1 cellular context compared by ENCODE assay signal in the genomic region with DNA sequence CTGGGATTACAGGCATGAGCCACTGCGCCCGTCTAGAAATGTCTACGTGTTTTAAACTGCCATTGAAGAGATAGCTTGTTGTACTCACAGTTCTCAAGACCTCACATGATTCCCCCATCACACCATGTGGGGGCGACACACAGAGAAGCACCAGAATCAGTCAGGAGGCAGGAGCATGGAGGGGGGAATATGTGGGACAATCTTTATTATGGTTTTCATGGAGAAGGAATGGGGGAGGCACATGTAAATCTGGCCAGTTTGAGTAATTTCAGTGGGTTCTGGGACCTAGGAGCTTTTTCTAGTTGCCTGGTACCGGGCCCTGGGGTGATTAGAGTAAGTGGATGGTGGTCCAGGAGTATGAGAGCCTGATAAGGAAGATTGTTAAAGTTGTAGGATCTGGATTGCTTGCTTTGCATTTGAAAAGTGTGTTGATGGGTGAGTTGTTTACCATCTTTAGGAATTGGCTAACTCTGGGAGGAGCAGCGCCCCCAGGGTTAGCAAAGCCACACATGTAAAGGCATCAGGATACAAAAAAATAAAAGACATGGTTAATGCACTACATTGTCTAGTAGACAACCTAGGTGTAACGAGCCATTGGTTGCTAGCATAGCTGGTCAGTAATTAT.
TF ChIP-seq lines count a peak whose summit lies in the region.

No MANE protein-coding gene starts in this region.

TF ChIP-seq in WTC11, 78 proteins besides CTCF, POLR2A, EP300 and RAD21 (continued from another document):
- TF ChIP-seq, protein P1, sequence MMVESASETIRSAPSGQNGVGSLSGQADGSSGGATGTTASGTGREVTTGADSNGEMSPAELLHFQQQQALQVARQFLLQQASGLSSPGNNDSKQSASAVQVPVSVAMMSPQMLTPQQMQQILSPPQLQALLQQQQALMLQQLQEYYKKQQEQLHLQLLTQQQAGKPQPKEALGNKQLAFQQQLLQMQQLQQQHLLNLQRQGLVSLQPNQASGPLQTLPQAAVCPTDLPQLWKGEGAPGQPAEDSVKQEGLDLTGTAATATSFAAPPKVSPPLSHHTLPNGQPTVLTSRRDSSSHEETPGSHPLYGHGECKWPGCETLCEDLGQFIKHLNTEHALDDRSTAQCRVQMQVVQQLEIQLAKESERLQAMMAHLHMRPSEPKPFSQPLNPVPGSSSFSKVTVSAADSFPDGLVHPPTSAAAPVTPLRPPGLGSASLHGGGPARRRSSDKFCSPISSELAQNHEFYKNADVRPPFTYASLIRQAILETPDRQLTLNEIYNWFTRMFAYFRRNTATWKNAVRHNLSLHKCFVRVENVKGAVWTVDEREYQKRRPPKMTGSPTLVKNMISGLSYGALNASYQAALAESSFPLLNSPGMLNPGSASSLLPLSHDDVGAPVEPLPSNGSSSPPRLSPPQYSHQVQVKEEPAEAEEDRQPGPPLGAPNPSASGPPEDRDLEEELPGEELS (CRISPR knock-in tag; IDR thresholded peaks at IDR 0.05), result peak; percentile 73; the same call in 1 of the 2 replicates
- no peak for TF ChIP-seq ATF6 (CRISPR knock-in tag; IDR thresholded peaks at IDR 0.05)
